ENCODE assay signal across 8 cellular contexts in the genomic region with DNA sequence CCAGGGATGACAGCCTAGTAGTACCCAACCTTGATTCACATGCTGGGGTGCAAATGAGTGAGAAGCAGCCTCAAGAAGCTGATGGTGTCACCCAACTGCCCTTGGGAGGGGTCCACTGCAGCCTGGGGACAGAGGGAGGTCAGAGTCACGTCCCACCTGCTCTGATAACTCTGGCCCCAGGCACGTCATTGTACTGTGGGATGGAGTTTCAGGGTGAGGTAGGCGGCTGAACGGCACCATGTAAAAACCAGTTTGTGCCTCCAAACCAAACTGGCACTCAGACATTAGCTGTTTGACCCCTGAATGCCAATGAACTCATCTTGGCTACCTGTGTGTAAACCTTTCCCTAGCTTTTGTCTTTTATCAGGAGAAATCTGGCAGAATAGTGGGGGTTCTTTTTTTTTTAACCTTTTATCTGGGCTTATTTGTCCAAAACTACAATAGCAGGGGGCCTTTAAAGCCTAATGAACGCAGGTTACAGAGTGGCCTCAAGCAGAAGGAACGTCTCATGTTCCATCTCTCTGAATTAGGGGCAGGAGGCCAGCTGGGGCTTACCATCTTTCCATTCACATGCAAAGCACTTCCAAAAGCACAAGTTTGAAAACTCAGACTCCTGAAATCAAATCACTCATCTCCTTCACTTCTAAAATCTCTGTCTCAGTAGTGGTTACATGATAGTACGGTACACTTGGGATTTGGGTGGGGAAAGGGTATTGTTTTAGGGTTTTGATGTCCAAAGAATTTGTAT.
DNase-seq lines count a peak whose midpoint lies in the region; ATAC-seq, FAIRE-seq and TF ChIP-seq lines count a peak whose summit lies in the region.

No MANE protein-coding gene starts in this region.

- peaks cover 16 to 21% of the 10 kb centered on the region in 2 experiments for H3K4me1 ChIP-seq in HCT116 (ENCODE audit: control insufficient read depth in 1 of 2, insufficient read depth in 2 of 2, low read length in 2 of 2)
- peaks cover 70% of the 10 kb centered on the region for H3K4me1 ChIP-seq in OCI-LY7 (ENCODE audit: insufficient read depth, low read length, poor library complexity, severe bottlenecking)
- peaks cover 58% of the 10 kb centered on the region for H3K4me1 ChIP-seq in hepatocyte (ENCODE audit: insufficient read depth)
- H3K4me1 ChIP-seq in urinary bladder (ENCODE audit: insufficient read depth) = peaks cover 3% of the 10 kb centered on the region

- H2AFZ ChIP-seq in HCT116 (ENCODE audit: low read depth, low read length, poor library complexity, severe bottlenecking) (no peak overlapping the region), OCI-LY7 (ENCODE audit: low read length) (no peak overlapping the region), hepatocyte (no peak overlapping the region)

- RAD21 ChIA-PET in HCT116 (lab: Charles Lee; ENCODE audit: low non-redundant PET in 1 of 2, low total read pairs in 2 of 2, uncharacterized antibody in 2 of 2, unreplicated experiment in 2 of 2) = no interaction called here

- H3K4me3 ChIP-seq in HCT116 (replicated peaks in 1 of 2; ENCODE audit: low read depth in 1 of 2, low read length in 2 of 2) (no peak overlapping the region), OCI-LY7 (ENCODE audit: low read depth, low read length, poor library complexity, severe bottlenecking) (peak overlapping the region; percentile 45), hepatocyte (no peak overlapping the region), urinary bladder (ENCODE audit: low read depth, low read length) (no peak overlapping the region)

- H3K36me3 ChIP-seq in HCT116 (ENCODE audit: control insufficient read depth in 1 of 2, insufficient read depth in 2 of 2, low read length in 2 of 2) = no peaks in the 10 kb centered on the region
- H3K36me3 ChIP-seq in OCI-LY7 (ENCODE audit: insufficient read depth, low read length) = peaks cover 46% of the 10 kb centered on the region
- no peaks in the 10 kb centered on the region for H3K36me3 ChIP-seq in hepatocyte (replicated peaks; ENCODE audit: insufficient read depth, low read depth)
- H3K36me3 ChIP-seq in urinary bladder (ENCODE audit: insufficient read depth) = peaks cover 5% of the 10 kb centered on the region

- no peak for TF ChIP-seq RAD21 in HCT116 (IDR thresholded peaks at IDR 0.05; ENCODE audit: low read depth)

- H3K27me3 ChIP-seq in HCT116 (ENCODE audit: insufficient read depth, low read length) = no peaks in the 10 kb centered on the region
- H3K27me3 ChIP-seq in hepatocyte = no peaks in the 10 kb centered on the region

- peak; percentile 38; the same call in 1 of the 2 replicates for TF ChIP-seq POLR2A in GM12891 (IDR thresholded peaks at IDR 0.05; ENCODE audit: low read depth, low read length)
- TF ChIP-seq POLR2A in HCT116 (IDR thresholded peaks at IDR 0.05; ENCODE audit: borderline replicate concordance, extremely low read depth, insufficient read depth, insufficient read length) = no peak

- 40% methylated on average over 7 of the region's 7 CpGs for WGBS in hepatocyte (ENCODE audit: low lambda C conversion rate, missing lambda C conversion rate)
- WGBS in urinary bladder = 60% methylated on average over 7 of the region's 7 CpGs

- H3K79me2 ChIP-seq in HCT116 (ENCODE audit: insufficient read depth, low read length) (no peaks in the 10 kb centered on the region), OCI-LY7 (ENCODE audit: insufficient read depth, low read depth, low read length) (no peaks in the 10 kb centered on the region), hepatocyte (no peaks in the 10 kb centered on the region)

- H4K20me1 ChIP-seq in HCT116 (ENCODE audit: insufficient read depth) = no peaks in the 10 kb centered on the region
- 0 out of 2 replicates have a peak, but pooled peaks cover 6% of the 10 kb centered on the region for H4K20me1 ChIP-seq in OCI-LY7 (ENCODE audit: insufficient read depth, low read length)
- no peaks in the 10 kb centered on the region for H4K20me1 ChIP-seq in hepatocyte (ENCODE audit: insufficient read depth, poor library complexity, severe bottlenecking)

- peak; percentile 16 for FAIRE-seq in GM12891 (lab: Jason Lieb, UNC)

- H3K9ac ChIP-seq in HCT116 (ENCODE audit: low read length) = no peak overlapping the region

- POLR2A ChIA-PET in HCT116 (lab: Charles Lee) (no interaction called here), OCI-LY7 (lab: Charles Lee) (interaction anchor here (0.5 to 2.3 kb wide), 9 partner anchors 9 to 103 kb away, joined by 3 to 6 read pairs (median 5); no protein-coding TSS in a partner anchor)

- intact Hi-C loops in HCT116 (cut with micrococcal nuclease) = no loop called here
- intact Hi-C loops in OCI-LY7 (cut with micrococcal nuclease; ENCODE audit: unreplicated experiment) = loop anchor here (1.0 to 2.0 kb wide), 6 partner anchors 38 to 153 kb away; no protein-coding TSS in a partner anchor

- CTCF ChIA-PET in HCT116 (lab: Charles Lee) = no interaction called here
- CTCF ChIA-PET in OCI-LY7 (lab: Charles Lee; ENCODE audit: unreplicated experiment) = interaction anchor here (1.2 kb wide), 1 partner anchor 19 kb away, joined by 5 read pairs; no protein-coding TSS in a partner anchor

- H3K9me2 ChIP-seq in HCT116 (ENCODE audit: insufficient read depth) (no peaks in the 10 kb centered on the region), OCI-LY7 (ENCODE audit: insufficient read depth, low read length) (no peaks in the 10 kb centered on the region), hepatocyte (replicated peaks; ENCODE audit: insufficient read depth) (no peaks in the 10 kb centered on the region)

- TF ChIP-seq CTCF in HCT116 (IDR thresholded peaks at IDR 0.05 in 2 of 3, conservative IDR thresholded peaks at IDR 0.05 in 1 of 3; ENCODE audit: borderline replicate concordance in 1 of 3, insufficient read depth in 1 of 3, low read depth in 2 of 3, low read length in 2 of 3) (no peak), OCI-LY7 (conservative IDR thresholded peaks at IDR 0.05; ENCODE audit: low read length) (no peak), hepatocyte (IDR thresholded peaks at IDR 0.05; ENCODE audit: poor library complexity) (no peak)

- H3K9me3 ChIP-seq in HCT116 (ENCODE audit: control insufficient read depth in 1 of 2, insufficient read depth in 1 of 2, low read depth in 1 of 2, low read length in 2 of 2) (no peaks in the 10 kb centered on the region), OCI-LY7 (ENCODE audit: low read length) (no peaks in the 10 kb centered on the region; the same call in 1 of the 2 replicates), hepatocyte (ENCODE audit: low read depth) (no peaks in the 10 kb centered on the region)

- H3K4me2 ChIP-seq in HCT116 (ENCODE audit: low read length) (0 out of 2 replicates have a peak overlapping the region, but pooled peaks have one; percentile 77), OCI-LY7 (ENCODE audit: low read length) (peak overlapping the region; percentile 78), hepatocyte (peak overlapping the region; percentile 65)

- ATAC-seq in HCT116 = no peak

- DNase-seq in GM12891 (ENCODE audit: insufficient read length, low spot score) (no peak), HCT116 (ENCODE audit: low read depth, low spot score) (no peak), OCI-LY7 (ENCODE audit: low spot score) (peak; percentile 25), hepatocyte (ENCODE audit: low spot score) (no peak), hippocampal formation (lab: John Stamatoyannopoulos, UW) (no peak), AG08396 (ENCODE audit: low spot score) (no peak)
- DNase-seq in stimulated activated CD4-positive, alpha-beta T cell treated with anti-CD3 and anti-CD28 coated beads, Interleukin-1b, Interleukin-23, amount 100 ng/mL, for 48 hours = no peak

- no peak overlapping the region for H3K27ac ChIP-seq in HCT116 (ENCODE audit: low read depth, low read length)
- H3K27ac ChIP-seq in OCI-LY7 (ENCODE audit: low read depth, low read length, poor library complexity, severe bottlenecking) = no peak overlapping the region
- H3K27ac ChIP-seq in hepatocyte = peak overlapping the region; percentile 98
- H3K27ac ChIP-seq in urinary bladder (ENCODE audit: low read depth) = peak overlapping the region; percentile 72

- BruUV-seq in HCT116 (replicated peaks; lab: Mats Ljungman, UMichigan) = no TSS peak
- no TSS peak for BruUV-seq in OCI-LY7 (replicated peaks; lab: Mats Ljungman, UMichigan)

TF ChIP-seq in GM12891, 5 proteins besides CTCF, POLR2A, EP300 and RAD21:
- TF ChIP-seq POLR2AphosphoS5 (IDR thresholded peaks at IDR 0.05; ENCODE audit: low read depth, low read length) (0 out of 2 replicates have a peak, but pooled peaks have one; percentile 10), TAF1 (IDR thresholded peaks at IDR 0.05; ENCODE audit: low read depth, low read length) (no peak), POU2F2 (IDR thresholded peaks at IDR 0.05; ENCODE audit: low read depth, low read length) (0 out of 2 replicates have a peak, but pooled peaks have one; percentile 24)
TF ChIP-seq in GM12891: peak in this region for 2.

TF ChIP-seq in HCT116, 20 proteins besides CTCF, POLR2A, EP300 and RAD21 (continues in another document):
- TF ChIP-seq SP1 (IDR thresholded peaks at IDR 0.05; ENCODE audit: low read depth) = no peak
- no peak for TF ChIP-seq CBX3 (IDR thresholded peaks at IDR 0.05; ENCODE audit: low read depth)
- no peak for TF ChIP-seq ZFX (IDR thresholded peaks at IDR 0.05)
- TF ChIP-seq, protein P1, sequence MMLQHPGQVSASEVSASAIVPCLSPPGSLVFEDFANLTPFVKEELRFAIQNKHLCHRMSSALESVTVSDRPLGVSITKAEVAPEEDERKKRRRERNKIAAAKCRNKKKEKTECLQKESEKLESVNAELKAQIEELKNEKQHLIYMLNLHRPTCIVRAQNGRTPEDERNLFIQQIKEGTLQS (IDR thresholded peaks at IDR 0.05) = no peak
- TF ChIP-seq CEBPB (IDR thresholded peaks at IDR 0.05; ENCODE audit: low read depth) = no peak
- TF ChIP-seq, protein P2, sequence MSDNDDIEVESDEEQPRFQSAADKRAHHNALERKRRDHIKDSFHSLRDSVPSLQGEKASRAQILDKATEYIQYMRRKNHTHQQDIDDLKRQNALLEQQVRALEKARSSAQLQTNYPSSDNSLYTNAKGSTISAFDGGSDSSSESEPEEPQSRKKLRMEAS (IDR thresholded peaks at IDR 0.05) = no peak

Comparison
In these comparisons a context has a peak if more than half of its experiments do, and no peak if none do; other contexts are left out.
1. H3K27ac ChIP-seq: peak in hepatocyte (single experiment) and urinary bladder (single experiment); none in HCT116 (single experiment) and OCI-LY7 (single experiment).
2. Peak in every context shown above with its lines, with median percentiles within 50 percentile points of each other: H3K4me2 ChIP-seq.